Comparison of ENCODE assay signal across 8 cellular contexts in the genomic region with DNA sequence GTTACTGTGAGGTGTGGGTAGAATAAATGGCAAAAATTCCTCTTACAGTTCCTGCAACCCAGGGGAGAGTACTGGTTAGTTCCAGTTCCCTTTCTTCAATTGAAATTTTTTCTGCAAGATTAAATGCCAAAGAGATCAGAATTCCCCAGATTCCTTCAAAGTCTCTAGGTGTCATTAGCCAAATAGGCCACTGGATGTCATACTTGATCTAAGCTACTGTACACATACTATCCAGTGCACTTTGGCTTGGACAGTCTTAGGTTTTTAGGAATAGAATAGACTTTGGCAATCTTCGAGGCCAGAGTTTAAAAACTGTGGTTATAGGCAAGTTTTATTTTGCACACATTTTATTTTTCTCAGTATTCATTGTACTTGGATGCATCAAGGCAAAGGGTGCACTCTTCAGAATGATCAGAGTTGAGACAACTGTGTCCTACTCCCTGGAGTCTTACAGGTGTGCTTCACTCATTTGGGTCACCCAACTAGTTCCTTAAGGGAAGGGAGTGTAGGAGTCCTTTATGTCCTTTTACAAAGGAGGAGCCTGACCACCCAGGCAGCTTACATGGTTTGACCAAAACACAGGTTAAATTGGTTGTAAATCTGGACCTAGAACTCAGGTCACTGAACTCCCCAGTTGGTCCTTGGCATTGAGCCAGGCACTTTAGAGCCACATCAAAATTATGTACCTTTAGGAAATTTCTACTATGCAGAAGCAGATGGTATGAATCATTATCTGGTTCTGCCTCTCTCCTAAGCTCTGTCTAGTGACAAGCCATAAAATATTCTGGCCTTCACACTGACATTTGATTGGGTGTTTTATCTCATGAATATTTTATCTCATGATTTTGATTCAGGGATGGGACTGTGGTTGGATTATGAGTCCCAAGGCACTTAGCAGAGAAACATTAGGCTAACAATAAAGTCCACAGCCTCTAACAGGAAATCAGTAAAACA. TPM values are rescaled to one million over a fixed set of nuclear protein-coding genes. Genes with fewer than 3 reads are reported as not detected.
DNase-seq lines count a peak whose midpoint lies in the region; ATAC-seq and TF ChIP-seq lines count a peak whose summit lies in the region.

No MANE protein-coding gene starts in this region.

- H3K4me3 ChIP-seq in right lobe of liver, result no peak overlapping the region

- no peaks in the 10 kb centered on the region for H3K9me3 ChIP-seq in right lobe of liver

- H3K36me3 Mint-ChIP-seq in activated T-helper 1 cell treated with anti-CD3 and anti-CD28 coated beads, Interleukin-12 subunit alpha, Interleukin-12 subunit beta, Interleukin-2, Interleukin-4 antibody, amounts not matched to agents 30 ng/mL and 10 ng/mL and 1 ng/mL, durations not matched to agents 14 hours and 24 hours and 36 hours (ENCODE audit: low read depth), result no peaks in the 10 kb centered on the region

- DNase-seq in DMS114 treated with DMSO at 0.1 percent for 48 hours (lab: John Stamatoyannopoulos, UW; ENCODE audit: unreplicated experiment) (peak; percentile 28), astrocyte of the hippocampus (ENCODE audit: low read depth, low spot score) (peak; percentile 47), right lobe of liver (peak in 2 of 3 donors; percentile 27 to 50)
- no peak for DNase-seq in activated T-helper 1 cell treated with anti-CD3 and anti-CD28 coated beads, Interleukin-12 subunit alpha, Interleukin-12 subunit beta, Interleukin-2, Interleukin-4 antibody, amounts not matched to agents 30 ng/mL and 10 ng/mL and 1 ng/mL, durations not matched to agents 14 hours and 24 hours and 36 hours (ENCODE audit: low spot score)
- no peak for DNase-seq in stimulated activated CD4-positive, alpha-beta T cell treated with anti-CD3 and anti-CD28 coated beads, Interleukin-4, amount 100 ng/mL, for 4 hours

- no peak overlapping the region for H3K4me3 Mint-ChIP-seq in activated T-helper 1 cell treated with anti-CD3 and anti-CD28 coated beads, Interleukin-12 subunit alpha, Interleukin-12 subunit beta, Interleukin-2, Interleukin-4 antibody, amounts not matched to agents 30 ng/mL and 10 ng/mL and 1 ng/mL, durations not matched to agents 14 hours and 24 hours and 36 hours

- WGBS in right lobe of liver (ENCODE audit: insufficient coverage, low coverage, low lambda C conversion rate, missing lambda C conversion rate), result 7% methylated on average over 1 of the region's 1 CpG

- H3K27me3 Mint-ChIP-seq in activated T-helper 1 cell treated with anti-CD3 and anti-CD28 coated beads, Interleukin-12 subunit alpha, Interleukin-12 subunit beta, Interleukin-2, Interleukin-4 antibody, amounts not matched to agents 30 ng/mL and 10 ng/mL and 1 ng/mL, durations not matched to agents 14 hours and 24 hours and 36 hours (ENCODE audit: insufficient read depth), result peaks cover 4% of the 10 kb centered on the region

- H3K4me1 ChIP-seq in right lobe of liver, result peaks cover 0 to 9% (median 4%) of the 10 kb centered on the region in 4 donors

- no peaks in the 10 kb centered on the region for H3K9me3 Mint-ChIP-seq in activated T-helper 1 cell treated with anti-CD3 and anti-CD28 coated beads, Interleukin-12 subunit alpha, Interleukin-12 subunit beta, Interleukin-2, Interleukin-4 antibody, amounts not matched to agents 30 ng/mL and 10 ng/mL and 1 ng/mL, durations not matched to agents 14 hours and 24 hours and 36 hours

- intact Hi-C loops in right lobe of liver (cut with DNase I), result no loop called here
- intact Hi-C loops in activated T-helper 1 cell treated with anti-CD3 and anti-CD28 coated beads, Interleukin-12 subunit alpha, Interleukin-12 subunit beta, Interleukin-2, Interleukin-4 antibody, amounts not matched to agents 30 ng/mL and 10 ng/mL and 1 ng/mL, durations not matched to agents 14 hours and 24 hours and 36 hours (cut with micrococcal nuclease), result no loop called here

- H3K4me1 Mint-ChIP-seq in activated T-helper 1 cell treated with anti-CD3 and anti-CD28 coated beads, Interleukin-12 subunit alpha, Interleukin-12 subunit beta, Interleukin-2, Interleukin-4 antibody, amounts not matched to agents 30 ng/mL and 10 ng/mL and 1 ng/mL, durations not matched to agents 14 hours and 24 hours and 36 hours (ENCODE audit: low read depth), result no peaks in the 10 kb centered on the region

- ATAC-seq in HG03442 (IDR thresholded peaks at IDR 0.05; ENCODE audit: unreplicated experiment) (peak; percentile 54), right lobe of liver (peak; percentile 98 to 99 (median 98)), GM21515 (IDR thresholded peaks at IDR 0.05; ENCODE audit: unreplicated experiment) (no peak), GM21786 (IDR thresholded peaks at IDR 0.05; ENCODE audit: unreplicated experiment) (no peak)

- H3K27ac ChIP-seq in right lobe of liver, result no peak overlapping the region

- H3K36me3 ChIP-seq in right lobe of liver, result no peaks in the 10 kb centered on the region

- no peak overlapping the region for H3K27ac Mint-ChIP-seq in activated T-helper 1 cell treated with anti-CD3 and anti-CD28 coated beads, Interleukin-12 subunit alpha, Interleukin-12 subunit beta, Interleukin-2, Interleukin-4 antibody, amounts not matched to agents 30 ng/mL and 10 ng/mL and 1 ng/mL, durations not matched to agents 14 hours and 24 hours and 36 hours

- peak; percentile 61 to 80 (median 64) for TF ChIP-seq CTCF in right lobe of liver (IDR thresholded peaks at IDR 0.05)

- TF ChIP-seq POLR2A in right lobe of liver (IDR thresholded peaks at IDR 0.05), result no peak

- no peaks in the 10 kb centered on the region for H3K27me3 ChIP-seq in right lobe of liver

RNA-seq across cellular contexts. Expression of a gene that starts 49.5 kb away (rescaled TPM):
- 1 to 10 TPM; 2.5 to 5.5 (median 4.0) TPM for total RNA-seq in right lobe of liver
- 2.9 and 4.0 TPM in 2 replicates for total RNA-seq in activated T-helper 1 cell treated with anti-CD3 and anti-CD28 coated beads, Interleukin-12 subunit alpha, Interleukin-12 subunit beta, Interleukin-2, Interleukin-4 antibody, amounts not matched to agents 30 ng/mL and 10 ng/mL and 1 ng/mL, durations not matched to agents 14 hours and 24 hours and 36 hours

Comparison
In these comparisons a context has a peak if more than half of its experiments do, and no peak if none do; other contexts are left out.
1. DNase-seq: peak in DMS114 treated with DMSO at 0.1 percent for 48 hours (single experiment), astrocyte of the hippocampus (single experiment) and right lobe of liver (2 of 3); none in activated T-helper 1 cell treated with anti-CD3 and anti-CD28 coated beads, Interleukin-12 subunit alpha, Interleukin-12 subunit beta, Interleukin-2, Interleukin-4 antibody, amounts not matched to agents 30 ng/mL and 10 ng/mL and 1 ng/mL, durations not matched to agents 14 hours and 24 hours and 36 hours (single experiment) and stimulated activated CD4-positive, alpha-beta T cell treated with anti-CD3 and anti-CD28 coated beads, Interleukin-4, amount 100 ng/mL, for 4 hours (0 of 2).
2. ATAC-seq: peak in HG03442 (single experiment) and right lobe of liver (4 of 4); none in GM21515 (single experiment) and GM21786 (single experiment).